1 cellular context compared by ENCODE assay signal in the genomic region with DNA sequence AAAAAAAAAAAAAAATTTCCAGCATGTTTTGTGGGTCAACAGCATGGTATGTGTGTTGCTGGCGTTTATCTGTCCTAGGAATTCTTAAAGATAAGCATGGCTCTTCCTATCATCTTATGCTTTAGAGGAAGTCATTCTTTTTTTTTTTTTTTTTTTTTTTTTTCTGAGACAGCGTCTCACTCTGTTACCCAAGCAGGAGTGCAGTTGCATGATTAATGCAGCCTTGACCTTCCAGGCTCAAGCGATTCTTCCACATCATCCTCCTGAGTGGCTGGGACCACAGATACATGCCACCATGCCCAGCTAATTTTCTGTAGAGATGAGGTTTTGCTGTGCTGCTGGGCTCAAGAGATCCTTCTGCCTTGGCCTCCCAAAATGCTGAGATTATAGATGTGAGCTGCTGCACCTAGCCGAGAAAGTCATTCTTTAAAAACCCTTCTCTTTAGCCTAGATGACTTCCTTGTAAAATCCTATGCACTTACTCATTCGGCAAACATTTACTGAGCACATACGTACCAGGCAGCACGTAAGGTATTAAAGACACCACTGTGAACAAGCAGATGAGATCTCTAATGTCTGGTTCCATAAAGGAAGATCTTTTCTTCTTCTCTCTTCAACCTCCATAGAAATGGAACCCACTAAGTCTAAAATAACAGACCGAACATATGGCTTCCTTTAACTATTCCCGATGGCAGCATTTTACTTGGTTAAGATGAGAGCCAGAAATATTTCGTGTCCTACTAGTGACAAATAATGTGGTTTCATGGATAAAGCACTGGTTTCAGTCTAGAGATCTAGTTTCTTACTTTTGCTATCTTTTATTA.
TF ChIP-seq lines count a peak whose summit lies in the region.

No MANE protein-coding gene starts in this region.

TF ChIP-seq in SK-N-SH treated with all-trans-retinoic acid at 6 μM for 48 hours, 23 proteins besides CTCF, POLR2A, EP300 and RAD21 (continued from another document):
- TF ChIP-seq, protein P1, sequence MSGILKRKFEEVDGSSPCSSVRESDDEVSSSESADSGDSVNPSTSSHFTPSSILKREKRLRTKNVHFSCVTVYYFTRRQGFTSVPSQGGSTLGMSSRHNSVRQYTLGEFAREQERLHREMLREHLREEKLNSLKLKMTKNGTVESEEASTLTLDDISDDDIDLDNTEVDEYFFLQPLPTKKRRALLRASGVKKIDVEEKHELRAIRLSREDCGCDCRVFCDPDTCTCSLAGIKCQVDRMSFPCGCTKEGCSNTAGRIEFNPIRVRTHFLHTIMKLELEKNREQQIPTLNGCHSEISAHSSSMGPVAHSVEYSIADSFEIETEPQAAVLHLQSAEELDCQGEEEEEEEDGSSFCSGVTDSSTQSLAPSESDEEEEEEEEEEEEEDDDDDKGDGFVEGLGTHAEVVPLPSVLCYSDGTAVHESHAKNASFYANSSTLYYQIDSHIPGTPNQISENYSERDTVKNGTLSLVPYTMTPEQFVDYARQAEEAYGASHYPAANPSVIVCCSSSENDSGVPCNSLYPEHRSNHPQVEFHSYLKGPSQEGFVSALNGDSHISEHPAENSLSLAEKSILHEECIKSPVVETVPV (CRISPR knock-in tag; IDR thresholded peaks at IDR 0.05), result no peak
- TF ChIP-seq ARNTL (CRISPR knock-in tag; IDR thresholded peaks at IDR 0.05; ENCODE audit: borderline replicate concordance, low read depth) (no peak), ZFP3 (CRISPR knock-in tag; IDR thresholded peaks at IDR 0.05) (no peak), SNAI2 (CRISPR knock-in tag; IDR thresholded peaks at IDR 0.05) (no peak), BACH2 (CRISPR knock-in tag; IDR thresholded peaks at IDR 0.05; ENCODE audit: borderline replicate concordance) (no peak), PATZ1 (CRISPR knock-in tag; IDR thresholded peaks at IDR 0.05; ENCODE audit: borderline replicate concordance) (no peak), ISL1 (CRISPR knock-in tag; IDR thresholded peaks at IDR 0.05) (no peak)
